In genomic region chr10:75111367-75111905, GRCh38 we compare ENCODE assay signal across 8 cellular contexts. TPM values are rescaled to one million over a fixed set of nuclear protein-coding genes. Genes with fewer than 3 reads are reported as not detected.
DNase-seq lines count a peak whose midpoint lies in the region; ATAC-seq and TF ChIP-seq lines count a peak whose summit lies in the region.

TSS of gene SAMD8 (plus strand) at chr10:75111656. CDS start at chr10:75150529, 38,873 bp downstream.

- ATAC-seq in GM21576 (IDR thresholded peaks at IDR 0.05; ENCODE audit: unreplicated experiment) (peak; percentile 78), foreskin keratinocyte (peak; percentile 87)

- H3K4me3 ChIP-seq in LNCaP clone FGC (ENCODE audit: low read depth, low read length): peak within 1 kb of the TSS; percentile 60
- peak within 1 kb of the TSS; percentile 79 for H3K4me3 ChIP-seq in SJSA1
- H3K4me3 ChIP-seq in neuron (ENCODE audit: low read length): peak within 1 kb of the TSS; percentile 86
- peak within 1 kb of the TSS; percentile 93 to 98 for H3K4me3 ChIP-seq in stomach smooth muscle (ENCODE audit: low read length in 2 of 2)

- H2AFZ ChIP-seq in neuron (ENCODE audit: low read depth, low read length): peak within 1 kb of the TSS; percentile 90

- TF ChIP-seq CTCF in LNCaP clone FGC (IDR thresholded peaks at IDR 0.05; ENCODE audit: control insufficient read depth, extremely low read depth, insufficient read depth): no peak
- TF ChIP-seq CTCF in foreskin keratinocyte (conservative IDR thresholded peaks at IDR 0.05): peak; percentile 48

- H3K27ac ChIP-seq in SJSA1 (peak within 1 kb of the TSS; percentile 63), foreskin keratinocyte (peak within 1 kb of the TSS; percentile 79), stomach smooth muscle (ENCODE audit: low read length) (peak within 1 kb of the TSS; percentile 96)

- peak within 1 kb of the TSS; percentile 96 for H3K9ac ChIP-seq in stomach smooth muscle (ENCODE audit: low read length in 2 of 2)

- H3K36me3 ChIP-seq in SJSA1 (peaks cover 5% of the 10 kb centered on the region), neuron (ENCODE audit: insufficient read depth, low read length) (no peaks in the 10 kb centered on the region), stomach smooth muscle (ENCODE audit: control insufficient read depth in 2 of 2, insufficient read depth in 2 of 2, low read length in 2 of 2) (no peaks in the 10 kb centered on the region)

- DNase-seq in DMS153 (lab: John Stamatoyannopoulos, UW): peak; percentile 88
- DNase-seq in LNCaP clone FGC (ENCODE audit: low read depth): no peak
- DNase-seq in SJSA1 (ENCODE audit: low read depth in 1 of 2, low spot score in 2 of 2): peak; percentile 88 to 98
- peak; percentile 82 to 94 (median 88) for DNase-seq in activated naive CD4-positive, alpha-beta T cell (lab: John Stamatoyannopoulos, UW)
- DNase-seq in foreskin keratinocyte: peak; percentile 82 to 92

- H3K4me1 ChIP-seq in SJSA1 (replicated peaks) (peaks cover 13% of the 10 kb centered on the region), foreskin keratinocyte (peaks cover 19% of the 10 kb centered on the region), neuron (ENCODE audit: insufficient read depth, low read length) (peaks cover 3% of the 10 kb centered on the region), stomach smooth muscle (ENCODE audit: control insufficient read depth, insufficient read depth, low read length) (peaks cover 14% of the 10 kb centered on the region)

- no peaks in the 10 kb centered on the region for H3K9me3 ChIP-seq in SJSA1 (replicated peaks)
- no peaks in the 10 kb centered on the region for H3K9me3 ChIP-seq in neuron (ENCODE audit: low read length)
- no peaks in the 10 kb centered on the region for H3K9me3 ChIP-seq in stomach smooth muscle (ENCODE audit: control insufficient read depth in 2 of 2, low read length in 2 of 2)

- H3K27me3 ChIP-seq in SJSA1 (replicated peaks): no peaks in the 10 kb centered on the region
- no peaks in the 10 kb centered on the region for H3K27me3 ChIP-seq in foreskin keratinocyte
- no peaks in the 10 kb centered on the region for H3K27me3 ChIP-seq in neuron (ENCODE audit: insufficient read depth, low read length)
- no peaks in the 10 kb centered on the region for H3K27me3 ChIP-seq in stomach smooth muscle (ENCODE audit: control insufficient read depth in 1 of 2, insufficient read depth in 2 of 2, low read length in 2 of 2)

RNA-seq across cellular contexts. Expression of gene SAMD8, which starts in this region (rescaled TPM):
- 11.0 and 24.8 TPM in 2 replicates for total RNA-seq in SJSA1 (2014; rRNA removed; shearing (Covaris generic))
- 16.8 and 17.0 TPM in 2 replicates for total RNA-seq in foreskin keratinocyte
- 3.8 and 4.2 TPM in 2 replicates for polyA plus RNA-seq in foreskin keratinocyte
